8 cellular contexts compared by ENCODE assay signal in genomic region chr1:2132222-2133038, GRCh38.
A peak's percentile ranks its signal among the peaks of the same experiment; 100 is the strongest.
DNase-seq lines count a peak whose midpoint lies in the region; ATAC-seq and TF ChIP-seq lines count a peak whose summit lies in the region.

No MANE protein-coding gene starts in this region.

- H3K9me3 Mint-ChIP-seq in activated naive CD8-positive, alpha-beta T cell (ENCODE audit: low read depth), result no peaks in the 10 kb centered on the region

- in situ Hi-C loops in KBM-7 (cut with MboI; ENCODE audit: low pct_unique_long_range_greater_than_20kb, low sequenced_read_pairs), result no loop called here

- peak overlapping the region in 9 of 10 donors; percentile 21 to 60 (median 46) for H3K4me3 ChIP-seq in heart right ventricle

- DNase-seq in DMS153 treated with DMSO at 0.1 percent for 48 hours (lab: John Stamatoyannopoulos, UW; ENCODE audit: unreplicated experiment), result peak; percentile 32
- peak; percentile 12 for DNase-seq in KBM-7
- DNase-seq in heart right ventricle, result peak; percentile 47 to 57
- DNase-seq in putamen (ENCODE audit: low spot score), result peak; percentile 50
- no peak for DNase-seq in stimulated activated CD4-positive, alpha-beta T cell treated with anti-CD3 and anti-CD28 coated beads, Interleukin-12 subunit alpha, Interleukin-12 subunit beta, amount 100 ng/mL, for 4 hours

- 18 to 25% methylated on average over 40 of the region's 40 CpGs for WGBS in heart right ventricle, 2 donors

- ATAC-seq in heart right ventricle (peak in 6 of 8 donors; percentile 11 to 54 (median 29)), GM18907 (IDR thresholded peaks at IDR 0.05; ENCODE audit: unreplicated experiment) (no peak), HG03045 (IDR thresholded peaks at IDR 0.05; ENCODE audit: unreplicated experiment) (no peak)

- H3K4me1 Mint-ChIP-seq in activated naive CD8-positive, alpha-beta T cell (ENCODE audit: low read depth), result peaks cover 10% of the 10 kb centered on the region

- peak overlapping the region; percentile 79 for H3K4me3 Mint-ChIP-seq in activated naive CD8-positive, alpha-beta T cell

- H3K27ac ChIP-seq in heart right ventricle, result peak overlapping the region; percentile 52 to 96 (median 88)

- TF ChIP-seq CTCF in heart right ventricle (IDR thresholded peaks at IDR 0.05), result peak; percentile 25 to 71 (median 50)

- H3K27ac Mint-ChIP-seq in activated naive CD8-positive, alpha-beta T cell, result peak overlapping the region; percentile 46

- H3K9me3 ChIP-seq in heart right ventricle, result no peaks in the 10 kb centered on the region

- no peaks in the 10 kb centered on the region for H3K36me3 ChIP-seq in heart right ventricle

- intact Hi-C loops in heart right ventricle (cut with DNase I), result loop anchor here in 6 of 10 donors (1.0 to 10.0 kb wide), 5 partner anchors 40 to 250 kb away; no protein-coding TSS in a partner anchor

- H3K27me3 Mint-ChIP-seq in activated naive CD8-positive, alpha-beta T cell, result no peaks in the 10 kb centered on the region

- H3K4me1 ChIP-seq in heart right ventricle, result peaks cover 8 to 50% (median 29%) of the 10 kb centered on the region in 9 donors

- no peaks in the 10 kb centered on the region for H3K36me3 Mint-ChIP-seq in activated naive CD8-positive, alpha-beta T cell

- no peaks in the 10 kb centered on the region for H3K27me3 ChIP-seq in heart right ventricle

Comparison
In these comparisons a context has a peak if more than half of its experiments do, and no peak if none do; other contexts are left out.
1. ATAC-seq: peak in heart right ventricle (6 of 8); none in GM18907 (single experiment) and HG03045 (single experiment).